In the genomic region with DNA sequence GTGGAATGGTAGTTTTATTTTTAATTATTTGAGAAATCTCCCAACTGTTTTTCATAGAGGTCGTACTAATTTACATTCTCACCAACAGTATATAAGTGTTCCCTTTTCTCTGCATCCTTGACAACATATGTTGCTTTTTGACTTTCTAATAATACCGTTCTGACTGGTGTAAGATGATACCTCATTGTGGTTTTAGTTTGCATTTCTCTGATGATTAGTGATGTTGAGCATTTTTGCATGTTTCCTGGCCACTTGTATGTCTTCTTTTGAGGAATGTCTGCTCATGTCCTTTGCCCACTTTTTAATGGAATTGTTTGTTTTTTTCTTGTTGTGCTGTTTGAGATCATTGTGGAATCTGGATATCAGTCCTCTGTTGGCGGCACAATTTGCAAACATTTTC, we compare ENCODE assay signal across 1 cellular context.
TF ChIP-seq lines count a peak whose summit lies in the region.

No MANE protein-coding gene starts in this region.

TF ChIP-seq in SK-N-SH, 30 proteins besides CTCF, POLR2A, EP300 and RAD21 (continued from another document):
- TF ChIP-seq, protein P1, sequence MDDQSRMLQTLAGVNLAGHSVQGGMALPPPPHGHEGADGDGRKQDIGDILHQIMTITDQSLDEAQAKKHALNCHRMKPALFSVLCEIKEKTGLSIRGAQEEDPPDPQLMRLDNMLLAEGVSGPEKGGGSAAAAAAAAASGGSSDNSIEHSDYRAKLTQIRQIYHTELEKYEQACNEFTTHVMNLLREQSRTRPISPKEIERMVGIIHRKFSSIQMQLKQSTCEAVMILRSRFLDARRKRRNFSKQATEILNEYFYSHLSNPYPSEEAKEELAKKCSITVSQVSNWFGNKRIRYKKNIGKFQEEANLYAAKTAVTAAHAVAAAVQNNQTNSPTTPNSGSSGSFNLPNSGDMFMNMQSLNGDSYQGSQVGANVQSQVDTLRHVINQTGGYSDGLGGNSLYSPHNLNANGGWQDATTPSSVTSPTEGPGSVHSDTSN (IDR thresholded peaks at IDR 0.05): no peak
- no peak for TF ChIP-seq YY1 (IDR thresholded peaks at IDR 0.05; ENCODE audit: low read depth)
- TF ChIP-seq, protein P2, sequence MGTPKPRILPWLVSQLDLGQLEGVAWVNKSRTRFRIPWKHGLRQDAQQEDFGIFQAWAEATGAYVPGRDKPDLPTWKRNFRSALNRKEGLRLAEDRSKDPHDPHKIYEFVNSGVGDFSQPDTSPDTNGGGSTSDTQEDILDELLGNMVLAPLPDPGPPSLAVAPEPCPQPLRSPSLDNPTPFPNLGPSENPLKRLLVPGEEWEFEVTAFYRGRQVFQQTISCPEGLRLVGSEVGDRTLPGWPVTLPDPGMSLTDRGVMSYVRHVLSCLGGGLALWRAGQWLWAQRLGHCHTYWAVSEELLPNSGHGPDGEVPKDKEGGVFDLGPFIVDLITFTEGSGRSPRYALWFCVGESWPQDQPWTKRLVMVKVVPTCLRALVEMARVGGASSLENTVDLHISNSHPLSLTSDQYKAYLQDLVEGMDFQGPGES (IDR thresholded peaks at IDR 0.05; ENCODE audit: low read depth, low read length): no peak
- no peak for TF ChIP-seq POLR2AphosphoS5 (IDR thresholded peaks at IDR 0.05; ENCODE audit: low read depth, low read length)
